In the genomic region with DNA sequence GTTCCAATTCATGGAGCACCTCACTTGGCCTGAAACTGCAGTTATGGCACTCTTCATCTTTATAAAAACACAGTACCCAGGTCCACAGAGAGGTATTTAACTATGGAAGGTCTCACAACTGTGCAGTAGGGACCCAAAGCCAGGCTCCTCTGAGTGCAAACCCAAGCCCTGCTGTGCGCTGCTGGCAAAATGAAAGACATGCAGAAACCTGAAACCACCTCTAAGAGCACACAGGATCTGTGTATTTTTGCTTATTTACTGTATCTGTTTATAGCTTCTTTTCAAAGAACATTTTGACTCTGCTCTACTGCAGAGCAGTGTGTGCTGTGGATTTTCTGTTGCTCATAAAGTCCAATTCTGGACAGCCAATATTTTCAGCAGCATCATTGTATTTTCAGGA, we compare ENCODE assay signal across 11 cellular contexts.
"Had no signal": no experiment of that assay in that cellular context is flagged by ENCODE, and none has a peak within 500 bp of the region (broad histone marks: within the 10 kb centered on the region; RNA-seq: fewer than 3 reads in every experiment).

No MANE protein-coding gene starts in this region.

- DNase-seq: activated CD4-positive, alpha-beta memory T cell treated with anti-CD3 and anti-CD28 coated beads, Interleukin-2, amount 10 ng/mL, durations not matched to agents 7 days and 5 days; activated CD4-positive, alpha-beta T cell treated with anti-CD3 and anti-CD28 coated beads for 36 hours; activated gamma-delta T cell; activated naive CD8-positive, alpha-beta T cell treated with anti-CD3 and anti-CD28 coated beads for 36 hours; activated T-cell treated with anti-CD3 and anti-CD28 coated beads, Interleukin-2, amount 50 U/mL, for 48 hours; cerebellar nuclear complex; effector memory CD8-positive, alpha-beta T cell; nephron progenitor cell; sigmoid colon; stimulated activated CD4-positive, alpha-beta T cell treated with anti-CD3 and anti-CD28 coated beads, Interleukin-2, amount 100 ng/mL, for 24 hours; stimulated activated naive B cell treated with anti-CD40 and anti-IgM and Interleukin-4, amounts not matched to agents 10 μg/mL and 1 μg/mL and 100 μg/mL, for 72 hours had no signal
